14 cellular contexts compared by ENCODE assay signal in genomic region chr16:1093284-1094123, GRCh38. TPM values are rescaled to one million over a fixed set of nuclear protein-coding genes. Genes with fewer than 3 reads are reported as not detected.
DNase-seq lines count a peak whose midpoint lies in the region; ATAC-seq, FAIRE-seq and TF ChIP-seq lines count a peak whose summit lies in the region.
"Had no signal": no experiment of that assay in that cellular context is flagged by ENCODE, and none has a peak within 500 bp of the region (broad histone marks: within the 10 kb centered on the region; RNA-seq: fewer than 3 reads in every experiment).

No MANE protein-coding gene starts in this region.

- POLR2A ChIA-PET in HepG2 (lab: Yijun Ruan, JAX), result interaction anchor here (0.6 to 1.3 kb wide), 4 partner anchors 12 to 27 kb away, joined by 4 to 7 read pairs (median 4); no protein-coding TSS in a partner anchor

- peak; percentile 32; the same call in 1 of the 2 replicates for TF ChIP-seq RAD21 in HepG2 (CRISPR knock-in tag; IDR thresholded peaks at IDR 0.05)

- no peaks in the 10 kb centered on the region for H4K20me1 ChIP-seq in HepG2 (ENCODE audit: insufficient read depth, low read length)

- H3K27ac ChIP-seq in HepG2 (ENCODE audit: extremely low read length, insufficient read depth, low read length) (no peak overlapping the region), right lobe of liver (no peak overlapping the region), thoracic aorta (peak overlapping the region; percentile 91 to 98)
- H3K27ac ChIP-seq: pancreas, thyroid gland had no signal

- peak; percentile 43 for DNase-seq in HepG2 (ENCODE audit: low spot score)
- no peak for DNase-seq in right lobe of liver
- peak; percentile 32 for DNase-seq in NCI-H526 treated with DMSO at 0.1 percent for 48 hours (lab: John Stamatoyannopoulos, UW)
- DNase-seq in cerebellar cortex (ENCODE audit: low spot score), result peak; percentile 64
- no peak for DNase-seq in thoracic aorta (ENCODE audit: low spot score)
- no peak for DNase-seq in SKM-1 (lab: John Stamatoyannopoulos, UW; ENCODE audit: unreplicated experiment)
- no peak for DNase-seq in GM19239 (ENCODE audit: insufficient read length, low spot score)
- no peak for DNase-seq in SKM-1 treated with dmso at 0.1 percent for 144 hours (lab: John Stamatoyannopoulos, UW; ENCODE audit: unreplicated experiment)
- DNase-seq: MM.1S, pancreas, thyroid gland had no signal

- BruUV-seq in HepG2 (replicated peaks; lab: Mats Ljungman, UMichigan), result no TSS peak

- H3K4me2 ChIP-seq in HepG2 (ENCODE audit: low read depth, low read length), result peak overlapping the region; percentile 0; the same call in 1 of the 2 replicates

- no peak overlapping the region for H3K9ac ChIP-seq in HepG2 (ENCODE audit: insufficient read depth, low read depth, low read length)

- H3K36me3 ChIP-seq in HepG2 (replicated peaks in 1 of 2; ENCODE audit: control insufficient read depth in 1 of 2, insufficient read depth in 2 of 2, low read length in 2 of 2), result no peaks in the 10 kb centered on the region
- no peaks in the 10 kb centered on the region for H3K36me3 ChIP-seq in right lobe of liver
- no peaks in the 10 kb centered on the region for H3K36me3 ChIP-seq in thoracic aorta
- H3K36me3 ChIP-seq: pancreas, thyroid gland had no signal

- H3K79me2 ChIP-seq in HepG2 (ENCODE audit: insufficient read depth, low read length), result no peaks in the 10 kb centered on the region

- H3K9me3 ChIP-seq in HepG2 (ENCODE audit: low read length) (no peaks in the 10 kb centered on the region), right lobe of liver (no peaks in the 10 kb centered on the region), thoracic aorta (no peaks in the 10 kb centered on the region)
- H3K9me3 ChIP-seq: pancreas, thyroid gland had no signal

- 34% methylated on average over 19 of the region's 85 CpGs for WGBS in HepG2 (ENCODE audit: low lambda C conversion rate)
- 85% methylated on average over 8 of the region's 85 CpGs for WGBS in right lobe of liver (ENCODE audit: insufficient coverage, low coverage, low lambda C conversion rate, missing lambda C conversion rate)

- TF ChIP-seq POLR2A in HepG2 (IDR thresholded peaks at IDR 0.05; ENCODE audit: insufficient read depth in 1 of 2, low read depth in 2 of 2, low read length in 2 of 2) (no peak), right lobe of liver (IDR thresholded peaks at IDR 0.05) (no peak)

- H3K4me3 ChIP-seq in HepG2 (replicated peaks in 1 of 3; ENCODE audit: insufficient read depth in 1 of 3, low read depth in 2 of 3, low read length in 3 of 3) (peak overlapping the region in 1 of 3 experiments; percentile 36; a peak in 1 of 6 replicates), right lobe of liver (no peak overlapping the region), thoracic aorta (no peak overlapping the region)
- H3K4me3 ChIP-seq: lung, pancreas, thyroid gland had no signal

- ATAC-seq in HepG2 (peak; percentile 9), right lobe of liver (no peak), thoracic aorta (ENCODE audit: insufficient number of reproducible peaks, low FRiP score, low read depth) (no peak)
- ATAC-seq: pancreas had no signal

- intact Hi-C loops in HepG2 (cut with micrococcal nuclease; ENCODE audit: unreplicated experiment), result no loop called here
- intact Hi-C loops in right lobe of liver (cut with DNase I), result no loop called here

- TF ChIP-seq EP300 in HepG2 (IDR thresholded peaks at IDR 0.05; ENCODE audit: low read depth in 2 of 2, low read length in 2 of 2) (no peak), HepG2 (CRISPR knock-in tag; IDR thresholded peaks at IDR 0.05; ENCODE audit: borderline replicate concordance) (no peak)

- H3K4me1 ChIP-seq in HepG2 (ENCODE audit: insufficient read depth, low read length) (peaks cover 26% of the 10 kb centered on the region), right lobe of liver (peaks cover 0 to 8% (median 3%) of the 10 kb centered on the region in 4 donors), thoracic aorta (ENCODE audit: control insufficient read depth in 1 of 2, low read depth in 2 of 2) (peaks cover 42 to 76% of the 10 kb centered on the region in 2 donors)
- H3K4me1 ChIP-seq: thyroid gland had no signal

- H2AFZ ChIP-seq in HepG2 (ENCODE audit: low read length), result no peak overlapping the region

- CTCF ChIA-PET in HepG2 (lab: Yijun Ruan, JAX; ENCODE audit: low intra/inter-chr PET ratio, low total read pairs), result no interaction called here

- TF ChIP-seq CTCF in HepG2 (CRISPR knock-in tag; IDR thresholded peaks at IDR 0.05) (peak; percentile 46), right lobe of liver (IDR thresholded peaks at IDR 0.05) (no peak), thoracic aorta (IDR thresholded peaks at IDR 0.05) (no peak)

- no peak for FAIRE-seq in HepG2 (lab: Jason Lieb, UNC)
- no peak for FAIRE-seq in GM19239 (lab: Jason Lieb, UNC)
- FAIRE-seq: frontal cortex, pancreas had no signal

- H3K27me3 ChIP-seq in HepG2 (ENCODE audit: control insufficient read depth in 1 of 2, insufficient read depth in 2 of 2, low read length in 2 of 2), result peaks cover 10 to 43% of the 10 kb centered on the region in 2 experiments
- no peaks in the 10 kb centered on the region for H3K27me3 ChIP-seq in right lobe of liver
- H3K27me3 ChIP-seq in thoracic aorta (replicated peaks; ENCODE audit: insufficient read depth), result no peaks in the 10 kb centered on the region

- in situ Hi-C loops in HepG2 (cut with HindIII; ENCODE audit: extremely low pct_ligation_motif_present, low pct_unique_long_range_greater_than_20kb), result no loop called here

RNA-seq across cellular contexts. Expression of gene C1QTNF8, which starts 2.5 kb away (rescaled TPM):
- total RNA-seq in HepG2 (2016; rRNA removed; fragmentation: Illumina TruSeq; extraction: Trizol) (0.09 TPM in 1 of 2 replicates, not detected in the other), right lobe of liver (not detected), thoracic aorta (1 to 10 TPM; 4.3 to 7.0 TPM)
- total RNA-seq in HepG2 (2016; cell fraction: cytosol; rRNA removed; fragmentation: Illumina TruSeq; extraction: Trizol; ENCODE audit: low read depth), result 0.20 TPM in 1 of 2 replicates, not detected in the other
- total RNA-seq in HepG2 (2016; cell fraction: insoluble cytoplasmic fraction; rRNA removed; fragmentation: Illumina TruSeq; extraction: Trizol), result not detected in 2 replicates
- not detected in 2 replicates for total RNA-seq in HepG2 (2016; cell fraction: membrane; rRNA removed; fragmentation: Illumina TruSeq; extraction: Trizol)
- 0.22 TPM in 1 of 2 replicates, not detected in the other for total RNA-seq in HepG2 (2016; cell fraction: nucleus; rRNA removed; fragmentation: Illumina TruSeq; extraction: Trizol)
- polyA plus RNA-seq in HepG2 (2011; rRNA removed), result not detected in 2 replicates
- not detected in 2 replicates for polyA plus RNA-seq in HepG2 (2011; cell fraction: cytosol; rRNA removed)
- 0.13 TPM in 1 of 2 replicates, not detected in the other for polyA plus RNA-seq in HepG2 (2011; cell fraction: nucleus; rRNA removed)
- polyA plus RNA-seq in HepG2 (2012), result not detected in 2 replicates
- polyA plus RNA-seq in HepG2 (2016; cell fraction: cytosol; fragmentation: Illumina TruSeq; extraction: Trizol; ENCODE audit: low read depth), result not detected in 2 replicates
- polyA plus RNA-seq in HepG2 (2016; cell fraction: insoluble cytoplasmic fraction; fragmentation: Illumina TruSeq; extraction: Trizol; ENCODE audit: low read depth), result not detected in 2 replicates
- polyA plus RNA-seq in HepG2 (2016; cell fraction: membrane; fragmentation: Illumina TruSeq; extraction: Trizol; ENCODE audit: low read depth), result not detected in 2 replicates
- polyA plus RNA-seq in HepG2 (2016; cell fraction: nucleus; fragmentation: Illumina TruSeq; extraction: Trizol; ENCODE audit: insufficient read depth, low read depth), result not detected in 2 replicates
- polyA minus RNA-seq in HepG2 (2011; rRNA and poly(A)+ RNA removed; ENCODE audit: low replicate concordance), result not detected in 2 replicates
- polyA minus RNA-seq in HepG2 (2011; cell fraction: cytosol; rRNA and poly(A)+ RNA removed), result not detected in 2 replicates
- not detected in 2 replicates for polyA minus RNA-seq in HepG2 (2011; cell fraction: nucleus; rRNA and poly(A)+ RNA removed)
- total RNA-seq: dermis microvascular lymphatic vessel endothelial cell, frontal cortex, pancreas, thyroid gland had no signal

RNA-seq across cellular contexts. Expression of gene SSTR5, which starts 21.0 kb away (rescaled TPM):
- total RNA-seq in HepG2 (2016; rRNA removed; fragmentation: Illumina TruSeq; extraction: Trizol) (0.14 and 0.49 TPM in 2 replicates), right lobe of liver (not detected), thoracic aorta (1 to 10 TPM; 3.0 to 3.8 TPM)
- 0.18 TPM in 1 of 2 replicates, not detected in the other for total RNA-seq in HepG2 (2016; cell fraction: cytosol; rRNA removed; fragmentation: Illumina TruSeq; extraction: Trizol; ENCODE audit: low read depth)
- total RNA-seq in HepG2 (2016; cell fraction: insoluble cytoplasmic fraction; rRNA removed; fragmentation: Illumina TruSeq; extraction: Trizol), result 0.22 TPM in 1 of 2 replicates, not detected in the other
- 0.14 and 0.15 TPM in 2 replicates for total RNA-seq in HepG2 (2016; cell fraction: membrane; rRNA removed; fragmentation: Illumina TruSeq; extraction: Trizol)
- total RNA-seq in HepG2 (2016; cell fraction: nucleus; rRNA removed; fragmentation: Illumina TruSeq; extraction: Trizol), result not detected in 2 replicates
- 0.20 and 0.26 TPM in 2 replicates for polyA plus RNA-seq in HepG2 (2011; rRNA removed)
- 0.55 and 0.79 TPM in 2 replicates for polyA plus RNA-seq in HepG2 (2011; cell fraction: cytosol; rRNA removed)
- polyA plus RNA-seq in HepG2 (2011; cell fraction: nucleus; rRNA removed), result 0.55 and 0.62 TPM in 2 replicates
- polyA plus RNA-seq in HepG2 (2012), result 1.3 and 2.0 TPM in 2 replicates
- not detected in 2 replicates for polyA plus RNA-seq in HepG2 (2016; cell fraction: cytosol; fragmentation: Illumina TruSeq; extraction: Trizol; ENCODE audit: low read depth)
- not detected in 2 replicates for polyA plus RNA-seq in HepG2 (2016; cell fraction: insoluble cytoplasmic fraction; fragmentation: Illumina TruSeq; extraction: Trizol; ENCODE audit: low read depth)
- polyA plus RNA-seq in HepG2 (2016; cell fraction: membrane; fragmentation: Illumina TruSeq; extraction: Trizol; ENCODE audit: low read depth), result 0.18 TPM in 1 of 2 replicates, not detected in the other
- polyA plus RNA-seq in HepG2 (2016; cell fraction: nucleus; fragmentation: Illumina TruSeq; extraction: Trizol; ENCODE audit: insufficient read depth, low read depth), result 0.36 TPM in 1 of 2 replicates, not detected in the other
- polyA minus RNA-seq in HepG2 (2011; rRNA and poly(A)+ RNA removed; ENCODE audit: low replicate concordance), result 0.26 and 1.1 TPM in 2 replicates
- 0.44 and 0.59 TPM in 2 replicates for polyA minus RNA-seq in HepG2 (2011; cell fraction: cytosol; rRNA and poly(A)+ RNA removed)
- 0.26 TPM in 1 of 2 replicates, not detected in the other for polyA minus RNA-seq in HepG2 (2011; cell fraction: nucleus; rRNA and poly(A)+ RNA removed)
- total RNA-seq: frontal cortex, thyroid gland had no signal
- polyA plus RNA-seq: lung had no signal

RNA-seq across cellular contexts. Expression of gene CACNA1H, which starts 59.4 kb away (rescaled TPM):
- total RNA-seq in HepG2 (2016; rRNA removed; fragmentation: Illumina TruSeq; extraction: Trizol) (0.40 and 0.56 TPM in 2 replicates), right lobe of liver (10 to 100 TPM in 1 of 6 experiments, 1 to 10 TPM in 3, under 1 TPM in 2; 0.56 to 14.0 (median 5.0) TPM), thoracic aorta (10 to 100 TPM; 14.7 to 33.0 TPM)
- under 0.01 TPM in 1 of 2 replicates, not detected in the other for total RNA-seq in HepG2 (2016; cell fraction: cytosol; rRNA removed; fragmentation: Illumina TruSeq; extraction: Trizol; ENCODE audit: low read depth)
- total RNA-seq in HepG2 (2016; cell fraction: insoluble cytoplasmic fraction; rRNA removed; fragmentation: Illumina TruSeq; extraction: Trizol), result 0.30 and 0.52 TPM in 2 replicates
- total RNA-seq in HepG2 (2016; cell fraction: membrane; rRNA removed; fragmentation: Illumina TruSeq; extraction: Trizol), result 0.17 and 0.22 TPM in 2 replicates
- total RNA-seq in HepG2 (2016; cell fraction: nucleus; rRNA removed; fragmentation: Illumina TruSeq; extraction: Trizol), result 0.59 and 1.2 TPM in 2 replicates
- polyA plus RNA-seq in HepG2 (2011; rRNA removed), result 1.8 and 3.0 TPM in 2 replicates
- polyA plus RNA-seq in HepG2 (2011; cell fraction: cytosol; rRNA removed), result 1.9 and 2.4 TPM in 2 replicates
- 13.0 and 15.5 TPM in 2 replicates for polyA plus RNA-seq in HepG2 (2011; cell fraction: nucleus; rRNA removed)
- polyA plus RNA-seq in HepG2 (2012), result 0.21 and 1.4 TPM in 2 replicates
- polyA plus RNA-seq in HepG2 (2016; cell fraction: cytosol; fragmentation: Illumina TruSeq; extraction: Trizol; ENCODE audit: low read depth), result 0.03 and 0.05 TPM in 2 replicates
- 0.22 TPM in 2 replicates for polyA plus RNA-seq in HepG2 (2016; cell fraction: insoluble cytoplasmic fraction; fragmentation: Illumina TruSeq; extraction: Trizol; ENCODE audit: low read depth)
- 0.10 and 0.14 TPM in 2 replicates for polyA plus RNA-seq in HepG2 (2016; cell fraction: membrane; fragmentation: Illumina TruSeq; extraction: Trizol; ENCODE audit: low read depth)
- polyA plus RNA-seq in HepG2 (2016; cell fraction: nucleus; fragmentation: Illumina TruSeq; extraction: Trizol; ENCODE audit: insufficient read depth, low read depth), result 1.6 and 2.0 TPM in 2 replicates
- polyA minus RNA-seq in HepG2 (2011; rRNA and poly(A)+ RNA removed; ENCODE audit: low replicate concordance), result 0.40 and 7.6 TPM in 2 replicates
- polyA minus RNA-seq in HepG2 (2011; cell fraction: cytosol; rRNA and poly(A)+ RNA removed), result 3.0 and 3.5 TPM in 2 replicates
- 2.7 and 4.5 TPM in 2 replicates for polyA minus RNA-seq in HepG2 (2011; cell fraction: nucleus; rRNA and poly(A)+ RNA removed)

Comparison
In these comparisons a context has a peak if more than half of its experiments do, and no peak if none do; other contexts are left out.
1. DNase-seq: peak in HepG2 (single experiment), NCI-H526 treated with DMSO at 0.1 percent for 48 hours (single experiment) and cerebellar cortex (single experiment); none in right lobe of liver (0 of 3), thoracic aorta (single experiment), SKM-1 (single experiment), GM19239 (single experiment) and SKM-1 treated with dmso at 0.1 percent for 144 hours (single experiment).
2. H3K27ac ChIP-seq: peak in thoracic aorta (2 of 2); none in HepG2 (single experiment) and right lobe of liver (0 of 3).